13 cellular contexts compared by ENCODE assay signal in the genomic region with DNA sequence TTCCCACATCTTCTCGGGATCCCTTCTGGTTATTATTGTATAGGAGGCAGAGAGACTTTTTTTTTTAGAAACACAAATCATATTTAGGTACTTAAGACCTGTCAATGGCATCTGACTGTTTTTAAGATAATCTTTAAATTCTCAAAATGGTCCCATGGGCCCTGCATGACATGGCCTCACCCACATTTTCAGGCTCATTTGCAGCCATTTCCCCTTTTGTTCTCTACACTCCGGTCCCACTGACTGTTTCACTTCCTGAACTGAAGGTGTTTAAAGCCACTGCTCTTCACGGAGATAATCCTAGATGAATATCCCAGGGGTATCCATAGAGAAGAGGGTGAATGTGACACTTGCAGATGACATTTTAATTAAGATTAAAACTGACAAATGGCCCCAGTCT.
A peak's percentile ranks its signal among the peaks of the same experiment; 100 is the strongest.
DNase-seq lines count a peak whose midpoint lies in the region; ATAC-seq lines count a peak whose summit lies in the region.
"Had no signal": no experiment of that assay in that cellular context is flagged by ENCODE, and none has a peak within 500 bp of the region (broad histone marks: within the 10 kb centered on the region; RNA-seq: fewer than 3 reads in every experiment).

No MANE protein-coding gene starts in this region.

- H3K4me1 Mint-ChIP-seq in stimulated activated memory B cell treated with anti-CD40 and anti-IgM and Interleukin-4, amounts not matched to agents 10 μg/mL and 1 μg/mL and 100 μg/mL, for 72 hours = peaks cover 24% of the 10 kb centered on the region
- no peaks in the 10 kb centered on the region for H3K4me1 Mint-ChIP-seq in T-helper 2 cell treated with Interferon-gamma antibody and Interleukin-4, amounts not matched to agents 5 μg/mL and 100 μg/mL, for 36 hours (ENCODE audit: low read depth)
- H3K4me1 Mint-ChIP-seq: activated naive CD4-positive, alpha-beta T cell treated with anti-CD3 and anti-CD28 coated beads, Interleukin-2, amount 10 ng/mL, durations not matched to agents 7 days and 5 days had no signal

- H3K27ac Mint-ChIP-seq in stimulated activated memory B cell treated with anti-CD40 and anti-IgM and Interleukin-4, amounts not matched to agents 10 μg/mL and 1 μg/mL and 100 μg/mL, for 72 hours = peak overlapping the region; percentile 87
- H3K27ac Mint-ChIP-seq in T-helper 2 cell treated with Interferon-gamma antibody and Interleukin-4, amounts not matched to agents 5 μg/mL and 100 μg/mL, for 36 hours = no peak overlapping the region
- H3K27ac Mint-ChIP-seq: activated CD4-positive, alpha-beta memory T cell treated with anti-CD3 and anti-CD28 coated beads for 36 hours; activated naive CD4-positive, alpha-beta T cell treated with anti-CD3 and anti-CD28 coated beads, Interleukin-2, amount 10 ng/mL, durations not matched to agents 7 days and 5 days had no signal

- peak overlapping the region; percentile 59 for H3K4me3 Mint-ChIP-seq in stimulated activated memory B cell treated with anti-CD40 and anti-IgM and Interleukin-4, amounts not matched to agents 10 μg/mL and 1 μg/mL and 100 μg/mL, for 72 hours
- no peak overlapping the region for H3K4me3 Mint-ChIP-seq in T-helper 2 cell treated with Interferon-gamma antibody and Interleukin-4, amounts not matched to agents 5 μg/mL and 100 μg/mL, for 36 hours
- H3K4me3 Mint-ChIP-seq: activated CD4-positive, alpha-beta memory T cell treated with anti-CD3 and anti-CD28 coated beads for 36 hours; activated naive CD4-positive, alpha-beta T cell treated with anti-CD3 and anti-CD28 coated beads, Interleukin-2, amount 10 ng/mL, durations not matched to agents 7 days and 5 days had no signal

- H3K27me3 Mint-ChIP-seq in stimulated activated memory B cell treated with anti-CD40 and anti-IgM and Interleukin-4, amounts not matched to agents 10 μg/mL and 1 μg/mL and 100 μg/mL, for 72 hours = no peaks in the 10 kb centered on the region
- peaks cover 3% of the 10 kb centered on the region for H3K27me3 Mint-ChIP-seq in T-helper 2 cell treated with Interferon-gamma antibody and Interleukin-4, amounts not matched to agents 5 μg/mL and 100 μg/mL, for 36 hours (ENCODE audit: low read depth)
- H3K27me3 Mint-ChIP-seq: activated CD4-positive, alpha-beta memory T cell treated with anti-CD3 and anti-CD28 coated beads for 36 hours had no signal

- H3K9me3 Mint-ChIP-seq in stimulated activated memory B cell treated with anti-CD40 and anti-IgM and Interleukin-4, amounts not matched to agents 10 μg/mL and 1 μg/mL and 100 μg/mL, for 72 hours = peaks cover 10% of the 10 kb centered on the region
- H3K9me3 Mint-ChIP-seq in T-helper 2 cell treated with Interferon-gamma antibody and Interleukin-4, amounts not matched to agents 5 μg/mL and 100 μg/mL, for 36 hours = no peaks in the 10 kb centered on the region

- peaks cover 24% of the 10 kb centered on the region for H3K36me3 Mint-ChIP-seq in stimulated activated memory B cell treated with anti-CD40 and anti-IgM and Interleukin-4, amounts not matched to agents 10 μg/mL and 1 μg/mL and 100 μg/mL, for 72 hours
- H3K36me3 Mint-ChIP-seq in T-helper 2 cell treated with Interferon-gamma antibody and Interleukin-4, amounts not matched to agents 5 μg/mL and 100 μg/mL, for 36 hours (ENCODE audit: low read depth) = no peaks in the 10 kb centered on the region
- H3K36me3 Mint-ChIP-seq: activated CD4-positive, alpha-beta memory T cell treated with anti-CD3 and anti-CD28 coated beads for 36 hours; activated naive CD4-positive, alpha-beta T cell treated with anti-CD3 and anti-CD28 coated beads, Interleukin-2, amount 10 ng/mL, durations not matched to agents 7 days and 5 days had no signal

- DNase-seq in NCI-H187 treated with DMSO at 0.1 percent for 48 hours (lab: John Stamatoyannopoulos, UW) = peak; percentile 14
- no peak for DNase-seq in NCI-H187 (lab: John Stamatoyannopoulos, UW)
- no peak for DNase-seq in T-helper 2 cell treated with Interferon-gamma antibody and Interleukin-4, amounts not matched to agents 5 μg/mL and 100 μg/mL, for 36 hours (ENCODE audit: low spot score)
- no peak for DNase-seq in NCI-H1417 treated with DMSO at 0.1 percent for 48 hours (lab: John Stamatoyannopoulos, UW)
- DNase-seq in RKO (ENCODE audit: low spot score) = no peak
- DNase-seq: activated CD4-positive, alpha-beta memory T cell treated with anti-CD3 and anti-CD28 coated beads for 36 hours; activated naive CD4-positive, alpha-beta T cell treated with anti-CD3 and anti-CD28 coated beads, Interleukin-2, amount 10 ng/mL, durations not matched to agents 7 days and 5 days; foreskin fibroblast; occipital lobe; stimulated activated CD4-positive, alpha-beta T cell treated with anti-CD3 and anti-CD28 coated beads, Interleukin-12 subunit alpha, Interleukin-12 subunit beta, amount 100 ng/mL, for 4 hours had no signal

- ATAC-seq in GM21786 (IDR thresholded peaks at IDR 0.05; ENCODE audit: unreplicated experiment) (peak; percentile 87), HG03460 (IDR thresholded peaks at IDR 0.05; ENCODE audit: unreplicated experiment) (peak; percentile 81)
- peak; percentile 96 for ATAC-seq in stimulated activated memory B cell treated with anti-CD40 and anti-IgM and Interleukin-4, amounts not matched to agents 10 μg/mL and 1 μg/mL and 100 μg/mL, for 72 hours
